ENCODE assay signal across 15 cellular contexts in genomic region chr1:11528636-11529121, GRCh38. TPM values are rescaled to one million over a fixed set of nuclear protein-coding genes. Genes with fewer than 3 reads are reported as not detected.
DNase-seq lines count a peak whose midpoint lies in the region; ATAC-seq, FAIRE-seq and TF ChIP-seq lines count a peak whose summit lies in the region.
"Had no signal": no experiment of that assay in that cellular context is flagged by ENCODE, and none has a peak within 500 bp of the region (broad histone marks: within the 10 kb centered on the region; RNA-seq: fewer than 3 reads in every experiment).

No MANE protein-coding gene starts in this region.

- CTCF ChIA-PET in HepG2 (lab: Yijun Ruan, JAX; ENCODE audit: low intra/inter-chr PET ratio, low total read pairs): no interaction called here
- CTCF ChIA-PET in naive thymus-derived CD4-positive, alpha-beta T cell (lab: Charles Lee): no interaction called here

- in situ Hi-C loops in HepG2 (cut with HindIII; ENCODE audit: extremely low pct_ligation_motif_present, low pct_unique_long_range_greater_than_20kb): no loop called here

- intact Hi-C loops in HepG2 (cut with micrococcal nuclease; ENCODE audit: unreplicated experiment): no loop called here
- intact Hi-C loops in right lobe of liver (cut with DNase I): no loop called here
- intact Hi-C loops in upper lobe of right lung (cut with DNase I): no loop called here
- intact Hi-C loops in naive thymus-derived CD4-positive, alpha-beta T cell (cut with micrococcal nuclease): no loop called here

- H3K4me1 ChIP-seq in HepG2 (ENCODE audit: insufficient read depth, low read length) (no peaks in the 10 kb centered on the region), right lobe of liver (no peaks in the 10 kb centered on the region), neuronal stem cell (ENCODE audit: control insufficient read depth in 2 of 2, insufficient read depth in 1 of 2, low read depth in 1 of 2, low read length in 2 of 2) (peaks cover 0 to 7% of the 10 kb centered on the region in 2 donors), upper lobe of right lung (no peaks in the 10 kb centered on the region)
- no peaks in the 10 kb centered on the region for H3K4me1 ChIP-seq in naive thymus-derived CD4-positive, alpha-beta T cell (ENCODE audit: control insufficient read depth in 2 of 2, insufficient read depth in 2 of 2, low read length in 2 of 2)

- H2AFZ ChIP-seq in HepG2 (ENCODE audit: low read length) (no peak overlapping the region), neuronal stem cell (ENCODE audit: low read length) (no peak overlapping the region)

- H3K27ac Mint-ChIP-seq in endothelial cell (ENCODE audit: unreplicated experiment): no peak overlapping the region
- H3K27ac Mint-ChIP-seq in naive thymus-derived CD4-positive, alpha-beta T cell: no peak overlapping the region

- H3K4ac ChIP-seq in neuronal stem cell (ENCODE audit: low read length): peak overlapping the region; percentile 19

- FAIRE-seq in HepG2 (lab: Jason Lieb, UNC): no peak
- FAIRE-seq: H1 had no signal

- peak; percentile 36 for DNase-seq in activated CD4-positive, alpha-beta T cell treated with anti-CD3 and anti-CD28 coated beads for 48 hours
- no peak for DNase-seq in activated CD4-positive, alpha-beta T cell treated with anti-CD3 and anti-CD28 coated beads, Interleukin-2, amount 50 U/mL, for 4 hours
- DNase-seq in HepG2 (ENCODE audit: low spot score): no peak
- no peak for DNase-seq in right lobe of liver
- DNase-seq in neuronal stem cell (ENCODE audit: low spot score): no peak
- peak; percentile 45 for DNase-seq in upper lobe of right lung
- no peak for DNase-seq in endothelial cell (ENCODE audit: low spot score)
- no peak for DNase-seq in naive thymus-derived CD4-positive, alpha-beta T cell
- DNase-seq: GF-D8, NCI-H1092, NCI-H1694, NCI-H69 had no signal

- H3K9me3 ChIP-seq in HepG2 (ENCODE audit: low read length): no peaks in the 10 kb centered on the region
- H3K9me3 ChIP-seq in right lobe of liver: no peaks in the 10 kb centered on the region
- no peaks in the 10 kb centered on the region for H3K9me3 ChIP-seq in neuronal stem cell (replicated peaks in 1 of 2; ENCODE audit: control insufficient read depth in 2 of 2, insufficient read depth in 1 of 2, low read depth in 1 of 2, low read length in 2 of 2)
- no peaks in the 10 kb centered on the region for H3K9me3 ChIP-seq in upper lobe of right lung
- no peaks in the 10 kb centered on the region for H3K9me3 ChIP-seq in naive thymus-derived CD4-positive, alpha-beta T cell (ENCODE audit: control insufficient read depth in 2 of 3, low read length in 3 of 3)
- H3K9me3 ChIP-seq: BLaER1 treated with 17β-estradiol and CSF1 and Interleukin-3, amounts not matched to agents 10 nM and 100 nM had no signal

- peak; percentile 38 for ATAC-seq in HepG2
- ATAC-seq in right lobe of liver: no peak
- no peak for ATAC-seq in upper lobe of right lung
- no peak for ATAC-seq in naive thymus-derived CD4-positive, alpha-beta T cell

- no peak overlapping the region for H3K4me2 ChIP-seq in HepG2 (ENCODE audit: low read depth, low read length)
- no peak overlapping the region for H3K4me2 ChIP-seq in neuronal stem cell (ENCODE audit: insufficient read depth, low read length, poor library complexity, severe bottlenecking)
- H3K4me2 ChIP-seq: BLaER1 treated with 17β-estradiol and CSF1 and Interleukin-3, amounts not matched to agents 10 nM and 100 nM; KMS-11 had no signal

- TF ChIP-seq RAD21 in HepG2 (CRISPR knock-in tag; IDR thresholded peaks at IDR 0.05): no peak

- no peak overlapping the region for H3K14ac ChIP-seq in neuronal stem cell (ENCODE audit: low read length)

- POLR2A ChIA-PET in HepG2 (lab: Yijun Ruan, JAX): no interaction called here
- POLR2A ChIA-PET in naive thymus-derived CD4-positive, alpha-beta T cell (lab: Charles Lee): no interaction called here

- H3K9ac ChIP-seq in HepG2 (ENCODE audit: insufficient read depth, low read depth, low read length): no peak overlapping the region
- H3K9ac ChIP-seq in neuronal stem cell (ENCODE audit: low read depth, low read length, poor library complexity): no peak overlapping the region
- H3K9ac ChIP-seq: BLaER1 treated with 17β-estradiol and CSF1 and Interleukin-3, amounts not matched to agents 10 nM and 100 nM; KMS-11 had no signal

- H3K4me3 ChIP-seq in HepG2 (replicated peaks in 1 of 3; ENCODE audit: insufficient read depth in 1 of 3, low read depth in 2 of 3, low read length in 3 of 3) (no peak overlapping the region), right lobe of liver (no peak overlapping the region), neuronal stem cell (ENCODE audit: low read length in 2 of 2) (no peak overlapping the region), upper lobe of right lung (no peak overlapping the region)
- H3K4me3 ChIP-seq in naive thymus-derived CD4-positive, alpha-beta T cell (ENCODE audit: low read length): no peak overlapping the region
- H3K4me3 ChIP-seq: BLaER1 treated with 17β-estradiol and CSF1 and Interleukin-3, amounts not matched to agents 10 nM and 100 nM had no signal

- H3K27me3 Mint-ChIP-seq in endothelial cell (ENCODE audit: unreplicated experiment): peaks cover 5% of the 10 kb centered on the region
- no peaks in the 10 kb centered on the region for H3K27me3 Mint-ChIP-seq in naive thymus-derived CD4-positive, alpha-beta T cell

- H2BK12ac ChIP-seq in neuronal stem cell (ENCODE audit: low read length): no peak overlapping the region

- no peak for TF ChIP-seq POLR2A in HepG2 (IDR thresholded peaks at IDR 0.05; ENCODE audit: insufficient read depth in 1 of 2, low read depth in 2 of 2, low read length in 2 of 2)
- TF ChIP-seq POLR2A in right lobe of liver (IDR thresholded peaks at IDR 0.05): no peak

- H3K27me3 ChIP-seq in HepG2 (ENCODE audit: control insufficient read depth in 1 of 2, insufficient read depth in 2 of 2, low read length in 2 of 2): peaks cover 3 to 51% of the 10 kb centered on the region in 2 experiments; a peak in 4 of 5 replicates
- H3K27me3 ChIP-seq in right lobe of liver: no peaks in the 10 kb centered on the region
- no peaks in the 10 kb centered on the region for H3K27me3 ChIP-seq in neuronal stem cell (ENCODE audit: control insufficient read depth in 3 of 3, insufficient read depth in 3 of 3, low read depth in 1 of 3, low read length in 3 of 3)
- no peaks in the 10 kb centered on the region for H3K27me3 ChIP-seq in upper lobe of right lung
- H3K27me3 ChIP-seq in naive thymus-derived CD4-positive, alpha-beta T cell (ENCODE audit: control insufficient read depth in 2 of 2, insufficient read depth in 2 of 2, low read length in 2 of 2): no peaks in the 10 kb centered on the region
- H3K27me3 ChIP-seq: BLaER1 treated with 17β-estradiol and CSF1 and Interleukin-3, amounts not matched to agents 10 nM and 100 nM had no signal

- peak overlapping the region; percentile 20 for H3K23ac ChIP-seq in neuronal stem cell (ENCODE audit: low read depth, low read length, poor library complexity)

- no peak overlapping the region for H4K91ac ChIP-seq in neuronal stem cell (ENCODE audit: low read depth, low read length, poor library complexity)

- peak overlapping the region; percentile 8 for H3K18ac ChIP-seq in neuronal stem cell (ENCODE audit: low read length)

- no peaks in the 10 kb centered on the region for H3K36me3 Mint-ChIP-seq in endothelial cell (ENCODE audit: low read depth, unreplicated experiment)
- H3K36me3 Mint-ChIP-seq in naive thymus-derived CD4-positive, alpha-beta T cell: peaks cover 0 to 3% (median 0%) of the 10 kb centered on the region in 5 donors

- no peaks in the 10 kb centered on the region for H3K4me1 Mint-ChIP-seq in endothelial cell (ENCODE audit: unreplicated experiment)
- H3K4me1 Mint-ChIP-seq in naive thymus-derived CD4-positive, alpha-beta T cell: no peaks in the 10 kb centered on the region

- BruUV-seq in HepG2 (replicated peaks; lab: Mats Ljungman, UMichigan): no TSS peak

- 0 out of 2 replicates have a peak, but pooled peaks cover 2% of the 10 kb centered on the region for H4K20me1 ChIP-seq in HepG2 (ENCODE audit: insufficient read depth, low read length)

- H3K79me2 ChIP-seq in HepG2 (ENCODE audit: insufficient read depth, low read length): no peaks in the 10 kb centered on the region

- no peaks in the 10 kb centered on the region for H3K36me3 ChIP-seq in HepG2 (replicated peaks in 1 of 2; ENCODE audit: control insufficient read depth in 1 of 2, insufficient read depth in 2 of 2, low read length in 2 of 2)
- H3K36me3 ChIP-seq in right lobe of liver: no peaks in the 10 kb centered on the region
- peaks cover 0 to 1% of the 10 kb centered on the region in 2 donors for H3K36me3 ChIP-seq in neuronal stem cell (replicated peaks in 1 of 2; ENCODE audit: control insufficient read depth in 2 of 2, insufficient read depth in 2 of 2, low read length in 2 of 2)
- H3K36me3 ChIP-seq in upper lobe of right lung: no peaks in the 10 kb centered on the region
- H3K36me3 ChIP-seq in naive thymus-derived CD4-positive, alpha-beta T cell (ENCODE audit: control insufficient read depth in 2 of 3, insufficient read depth in 3 of 3, low read length in 3 of 3): no peaks in the 10 kb centered on the region
- H3K36me3 ChIP-seq: BLaER1 treated with 17β-estradiol and CSF1 and Interleukin-3, amounts not matched to agents 10 nM and 100 nM had no signal

- H2BK5ac ChIP-seq in neuronal stem cell (ENCODE audit: low read length): no peak overlapping the region

- H4K8ac ChIP-seq in neuronal stem cell (ENCODE audit: low read depth, low read length): no peak overlapping the region

- no peaks in the 10 kb centered on the region for H3K9me3 Mint-ChIP-seq in endothelial cell (ENCODE audit: unreplicated experiment)
- H3K9me3 Mint-ChIP-seq in naive thymus-derived CD4-positive, alpha-beta T cell: no peaks in the 10 kb centered on the region

- peak overlapping the region; percentile 31 for H2BK120ac ChIP-seq in neuronal stem cell (ENCODE audit: low read depth, low read length)

- H2BK15ac ChIP-seq in neuronal stem cell (ENCODE audit: low read length): peak overlapping the region; percentile 37

- peaks cover 2% of the 10 kb centered on the region for H3K79me1 ChIP-seq in neuronal stem cell (ENCODE audit: low read depth, low read length)

- TF ChIP-seq CTCF in HepG2 (CRISPR knock-in tag; IDR thresholded peaks at IDR 0.05) (no peak), right lobe of liver (IDR thresholded peaks at IDR 0.05) (no peak), upper lobe of right lung (IDR thresholded peaks at IDR 0.05) (no peak), endothelial cell (IDR thresholded peaks at IDR 0.05; ENCODE audit: unreplicated experiment) (no peak)

- TF ChIP-seq EP300 in HepG2 (IDR thresholded peaks at IDR 0.05; ENCODE audit: low read depth in 2 of 2, low read length in 2 of 2) (no peak), HepG2 (CRISPR knock-in tag; IDR thresholded peaks at IDR 0.05; ENCODE audit: borderline replicate concordance) (no peak)

- H2AK5ac ChIP-seq in neuronal stem cell (ENCODE audit: low read depth, low read length): peak overlapping the region; percentile 83

- no peak overlapping the region for H3K27ac ChIP-seq in HepG2 (ENCODE audit: extremely low read length, insufficient read depth, low read length)
- no peak overlapping the region for H3K27ac ChIP-seq in right lobe of liver
- H3K27ac ChIP-seq in neuronal stem cell (replicated peaks; ENCODE audit: low read length): no peak overlapping the region
- no peak overlapping the region for H3K27ac ChIP-seq in upper lobe of right lung
- no peak overlapping the region for H3K27ac ChIP-seq in naive thymus-derived CD4-positive, alpha-beta T cell (ENCODE audit: low read depth, low read length)
- H3K27ac ChIP-seq: BLaER1 treated with 17β-estradiol and CSF1 and Interleukin-3, amounts not matched to agents 10 nM and 100 nM; KMS-11 had no signal

- 36% methylated on average over 9 of the region's 10 CpGs for WGBS in HepG2 (ENCODE audit: low lambda C conversion rate)
- WGBS in right lobe of liver (ENCODE audit: insufficient coverage, low coverage, low lambda C conversion rate, missing lambda C conversion rate): 84% methylated on average over 6 of the region's 10 CpGs
- WGBS in neuronal stem cell (ENCODE audit: extremely low coverage in 2 of 2, insufficient read length in 2 of 2, insufficient replicate concordance in 1 of 2), 2 donors: no CpG with 5 or more reads among the region's 10 CpGs

- no peak overlapping the region for H3K4me3 Mint-ChIP-seq in endothelial cell (ENCODE audit: unreplicated experiment)
- no peak overlapping the region for H3K4me3 Mint-ChIP-seq in naive thymus-derived CD4-positive, alpha-beta T cell

RNA-seq across cellular contexts. Expression of gene DISP3, which starts 49.7 kb away (rescaled TPM):
- total RNA-seq in HepG2 (2016; rRNA removed; fragmentation: Illumina TruSeq; extraction: Trizol): 0.13 and 0.17 TPM in 2 replicates
- total RNA-seq in HepG2 (2016; cell fraction: cytosol; rRNA removed; fragmentation: Illumina TruSeq; extraction: Trizol; ENCODE audit: low read depth): not detected in 2 replicates
- 0.13 TPM in 1 of 2 replicates, not detected in the other for total RNA-seq in HepG2 (2016; cell fraction: insoluble cytoplasmic fraction; rRNA removed; fragmentation: Illumina TruSeq; extraction: Trizol)
- not detected in 2 replicates for total RNA-seq in HepG2 (2016; cell fraction: membrane; rRNA removed; fragmentation: Illumina TruSeq; extraction: Trizol)
- 0.22 TPM in 1 of 2 replicates, not detected in the other for total RNA-seq in HepG2 (2016; cell fraction: nucleus; rRNA removed; fragmentation: Illumina TruSeq; extraction: Trizol)
- 0.08 and 0.09 TPM in 2 replicates for polyA plus RNA-seq in HepG2 (2011; rRNA removed)
- 0.03 TPM in 1 of 2 replicates, not detected in the other for polyA plus RNA-seq in HepG2 (2011; cell fraction: cytosol; rRNA removed)
- polyA plus RNA-seq in HepG2 (2011; cell fraction: nucleus; rRNA removed): 0.12 and 0.29 TPM in 2 replicates
- polyA plus RNA-seq in HepG2 (2012): 0.07 TPM in 1 of 2 replicates, not detected in the other
- polyA plus RNA-seq in HepG2 (2016; cell fraction: cytosol; fragmentation: Illumina TruSeq; extraction: Trizol; ENCODE audit: low read depth): not detected in 2 replicates
- polyA plus RNA-seq in HepG2 (2016; cell fraction: insoluble cytoplasmic fraction; fragmentation: Illumina TruSeq; extraction: Trizol; ENCODE audit: low read depth): not detected in 2 replicates
- polyA plus RNA-seq in HepG2 (2016; cell fraction: membrane; fragmentation: Illumina TruSeq; extraction: Trizol; ENCODE audit: low read depth): not detected in 2 replicates
- polyA plus RNA-seq in HepG2 (2016; cell fraction: nucleus; fragmentation: Illumina TruSeq; extraction: Trizol; ENCODE audit: insufficient read depth, low read depth): 0.31 TPM in 1 of 2 replicates, not detected in the other
- not detected in 2 replicates for polyA minus RNA-seq in HepG2 (2011; rRNA and poly(A)+ RNA removed; ENCODE audit: low replicate concordance)
- not detected in 2 replicates for polyA minus RNA-seq in HepG2 (2011; cell fraction: cytosol; rRNA and poly(A)+ RNA removed)
- polyA minus RNA-seq in HepG2 (2011; cell fraction: nucleus; rRNA and poly(A)+ RNA removed): 0.12 and 0.13 TPM in 2 replicates
- total RNA-seq in right lobe of liver: under 1 TPM in 1 of 6 experiments, not detected in 5; 0.06 TPM
- 1.1 TPM for polyA plus RNA-seq in neuronal stem cell (2013, experiment 1 of 2)
- polyA plus RNA-seq in neuronal stem cell (2013, experiment 2 of 2): 1.3 TPM
- total RNA-seq in upper lobe of right lung: not detected
- total RNA-seq in endothelial cell (ENCODE audit: unreplicated experiment): 1.6 TPM
- under 1 TPM; 0.14 to 0.95 (median 0.24) TPM for total RNA-seq in naive thymus-derived CD4-positive, alpha-beta T cell
- under 1 TPM; 0.46 to 0.53 TPM for polyA plus RNA-seq in naive thymus-derived CD4-positive, alpha-beta T cell

Comparison
In these comparisons a context has a peak if more than half of its experiments do, and no peak if none do; other contexts are left out.
1. DNase-seq: peak in activated CD4-positive, alpha-beta T cell treated with anti-CD3 and anti-CD28 coated beads for 48 hours (single experiment) and upper lobe of right lung (single experiment); none in activated CD4-positive, alpha-beta T cell treated with anti-CD3 and anti-CD28 coated beads, Interleukin-2, amount 50 U/mL, for 4 hours (0 of 2), HepG2 (single experiment), right lobe of liver (0 of 3), neuronal stem cell (single experiment), endothelial cell (single experiment) and naive thymus-derived CD4-positive, alpha-beta T cell (0 of 9).